ENCODE assay signal across 8 cellular contexts in genomic region chr2:224038049-224038829, GRCh38. TPM values are rescaled to one million over a fixed set of nuclear protein-coding genes. Genes with fewer than 3 reads are reported as not detected.
DNase-seq lines count a peak whose midpoint lies in the region; ATAC-seq and TF ChIP-seq lines count a peak whose summit lies in the region.

No MANE protein-coding gene starts in this region.

- peak; percentile 38 for ATAC-seq in HG02884 (IDR thresholded peaks at IDR 0.05; ENCODE audit: unreplicated experiment)
- peak; percentile 25 for ATAC-seq in Right ventricle myocardium superior (ENCODE audit: poor library complexity)

- peak overlapping the region; percentile 51 for H3K4me3 ChIP-seq in parathyroid adenoma (ENCODE audit: low read depth, low read length)

- peak overlapping the region; percentile 76 for H3K4me2 ChIP-seq in parathyroid adenoma (ENCODE audit: low read length)

- H3K36me3 ChIP-seq in parathyroid adenoma (ENCODE audit: control insufficient read depth, insufficient read depth, low read length) = no peaks in the 10 kb centered on the region

- intact Hi-C loops in Right ventricle myocardium superior (cut with DNase I) = no loop called here

- peaks cover 3% of the 10 kb centered on the region for H3K4me1 ChIP-seq in parathyroid adenoma

- no peak overlapping the region for H3K9ac ChIP-seq in parathyroid adenoma

- DNase-seq in activated CD4-positive, alpha-beta T cell treated with anti-CD3 and anti-CD28 coated beads for 24 hours (ENCODE audit: low read depth in 2 of 2) = peak; percentile 25 to 29
- no peak for DNase-seq in activated CD4-positive, alpha-beta T cell treated with anti-CD3 and anti-CD28 coated beads for 1 hour
- DNase-seq in NCI-H82 (lab: John Stamatoyannopoulos, UW) (peak; percentile 80), Right ventricle myocardium superior (peak; percentile 46), T-helper 9 cell (no peak)
- DNase-seq in activated gamma-delta T cell treated with anti-CD3 and anti-CD28 coated beads, Interleukin-2, amount 50 U/mL, for 16 hours (ENCODE audit: low read depth) = peak; percentile 11

- no peaks in the 10 kb centered on the region for H3K9me3 ChIP-seq in parathyroid adenoma (ENCODE audit: control insufficient read depth, low read length)

- no peaks in the 10 kb centered on the region for H3K27me3 ChIP-seq in parathyroid adenoma (ENCODE audit: control insufficient read depth, insufficient read depth, low read length)

- no peak overlapping the region for H3K27ac ChIP-seq in parathyroid adenoma

- TF ChIP-seq CTCF in parathyroid adenoma (IDR thresholded peaks at IDR 0.05) = no peak

- peak overlapping the region; percentile 62 for H2AFZ ChIP-seq in parathyroid adenoma

- no peaks in the 10 kb centered on the region for H3K79me2 ChIP-seq in parathyroid adenoma

RNA-seq across cellular contexts. Expression of gene SERPINE2, which starts 0.8 kb away (rescaled TPM):
- 6.0 TPM for total RNA-seq in Right ventricle myocardium superior

Comparison
In these comparisons a context has a peak if more than half of its experiments do, and no peak if none do; other contexts are left out.
1. DNase-seq: peak in activated CD4-positive, alpha-beta T cell treated with anti-CD3 and anti-CD28 coated beads for 24 hours (2 of 2), NCI-H82 (single experiment), activated gamma-delta T cell treated with anti-CD3 and anti-CD28 coated beads, Interleukin-2, amount 50 U/mL, for 16 hours (single experiment) and Right ventricle myocardium superior (single experiment); none in activated CD4-positive, alpha-beta T cell treated with anti-CD3 and anti-CD28 coated beads for 1 hour (single experiment) and T-helper 9 cell (single experiment).